In genomic region chr19:2477141-2477710, GRCh38 we compare ENCODE assay signal across 1 cellular context.
TF ChIP-seq lines count a peak whose summit lies in the region.

No MANE protein-coding gene starts in this region.

TF ChIP-seq in H1, 55 proteins besides CTCF, POLR2A, EP300 and RAD21 (continued from another document):
- no peak for TF ChIP-seq ATF3 (IDR thresholded peaks at IDR 0.05; ENCODE audit: insufficient read depth, low read depth, low read length)
- peak; percentile 40 for TF ChIP-seq RNF2 (IDR thresholded peaks at IDR 0.05; ENCODE audit: borderline replicate concordance, low read depth, low read length, missing control alignments, poor library complexity, severe bottlenecking)
- TF ChIP-seq EZH2 (IDR thresholded peaks at IDR 0.05; ENCODE audit: low read depth, low read length, severe bottlenecking) = peak; percentile 59
- TF ChIP-seq SP1 (IDR thresholded peaks at IDR 0.05; ENCODE audit: low read depth, low read length) = no peak
- TF ChIP-seq SIRT6 (IDR thresholded peaks at IDR 0.05; ENCODE audit: low read length) = no peak
TF ChIP-seq in H1: peak in this region for 3.
